ENCODE assay signal across 1 cellular context in genomic region chr9:76868897-76869296, GRCh38.
TF ChIP-seq lines count a peak whose summit lies in the region.

No MANE protein-coding gene starts in this region.

TF ChIP-seq in H1, 55 proteins besides CTCF, POLR2A, EP300 and RAD21 (continued from another document):
- TF ChIP-seq, protein P1, sequence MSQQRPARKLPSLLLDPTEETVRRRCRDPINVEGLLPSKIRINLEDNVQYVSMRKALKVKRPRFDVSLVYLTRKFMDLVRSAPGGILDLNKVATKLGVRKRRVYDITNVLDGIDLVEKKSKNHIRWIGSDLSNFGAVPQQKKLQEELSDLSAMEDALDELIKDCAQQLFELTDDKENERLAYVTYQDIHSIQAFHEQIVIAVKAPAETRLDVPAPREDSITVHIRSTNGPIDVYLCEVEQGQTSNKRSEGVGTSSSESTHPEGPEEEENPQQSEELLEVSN (IDR thresholded peaks at IDR 0.05): no peak
- TF ChIP-seq BRCA1 (IDR thresholded peaks at IDR 0.05; ENCODE audit: low read depth, low read length) (no peak), CHD1 (IDR thresholded peaks at IDR 0.05; ENCODE audit: low read depth, low read length) (no peak), EGR1 (IDR thresholded peaks at IDR 0.05; ENCODE audit: borderline replicate concordance, low read depth, low read length) (no peak), RFX5 (IDR thresholded peaks at IDR 0.05; ENCODE audit: borderline replicate concordance, low read depth, low read length) (no peak)
- TF ChIP-seq, protein P2, sequence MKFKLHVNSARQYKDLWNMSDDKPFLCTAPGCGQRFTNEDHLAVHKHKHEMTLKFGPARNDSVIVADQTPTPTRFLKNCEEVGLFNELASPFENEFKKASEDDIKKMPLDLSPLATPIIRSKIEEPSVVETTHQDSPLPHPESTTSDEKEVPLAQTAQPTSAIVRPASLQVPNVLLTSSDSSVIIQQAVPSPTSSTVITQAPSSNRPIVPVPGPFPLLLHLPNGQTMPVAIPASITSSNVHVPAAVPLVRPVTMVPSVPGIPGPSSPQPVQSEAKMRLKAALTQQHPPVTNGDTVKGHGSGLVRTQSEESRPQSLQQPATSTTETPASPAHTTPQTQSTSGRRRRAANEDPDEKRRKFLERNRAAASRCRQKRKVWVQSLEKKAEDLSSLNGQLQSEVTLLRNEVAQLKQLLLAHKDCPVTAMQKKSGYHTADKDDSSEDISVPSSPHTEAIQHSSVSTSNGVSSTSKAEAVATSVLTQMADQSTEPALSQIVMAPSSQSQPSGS (IDR thresholded peaks at IDR 0.05; ENCODE audit: low read length): no peak
